In genomic region chr3:170836491-170836890, GRCh38 we compare ENCODE assay signal across 10 cellular contexts.
"Had no signal": no experiment of that assay in that cellular context is flagged by ENCODE, and none has a peak within 500 bp of the region (broad histone marks: within the 10 kb centered on the region; RNA-seq: fewer than 3 reads in every experiment).

No MANE protein-coding gene starts in this region.

- H3K9ac ChIP-seq: GM23248 had no signal

- H2AFZ ChIP-seq: GM23248 had no signal

- H3K27ac Mint-ChIP-seq: HFFc6, IgD-negative memory B cell had no signal

- H3K4me3 ChIP-seq: GM23248, HAP-1 had no signal

- DNase-seq: GM23248, GOT3, H7, HFFc6, KBM-7 had no signal

- H3K27ac ChIP-seq: GM23248, HL-60 had no signal

- H3K4me3 Mint-ChIP-seq: HFFc6, IgD-negative memory B cell had no signal

- H3K36me3 ChIP-seq: HAP-1 had no signal

- H3K36me3 Mint-ChIP-seq: IgD-negative memory B cell had no signal

- FAIRE-seq: HepG2 had no signal

- ATAC-seq: HCT116, HepG2 had no signal

- H3K9me3 Mint-ChIP-seq: HFFc6 had no signal

- H3K9me3 ChIP-seq: HAP-1 had no signal
